Comparison of ENCODE assay signal across 8 cellular contexts in genomic region chr22:26512149-26512793, GRCh38. TPM values are rescaled to one million over a fixed set of nuclear protein-coding genes. Genes with fewer than 3 reads are reported as not detected.
A peak's percentile ranks its signal among the peaks of the same experiment; 100 is the strongest.
DNase-seq lines count a peak whose midpoint lies in the region; ATAC-seq, FAIRE-seq and TF ChIP-seq lines count a peak whose summit lies in the region.

Gene TFIP11, minus strand, starts transcription at chr22:26512473. Its CDS starts 2,201 bp downstream, at chr22:26510272.

- H3K4me2 ChIP-seq in astrocyte (ENCODE audit: low read length): peak within 1 kb of the TSS; percentile 92

- no peaks in the 10 kb centered on the region for H3K27me3 Mint-ChIP-seq in astrocyte (ENCODE audit: low read depth, unreplicated experiment)

- under 1% methylated on average over 40 of the region's 40 CpGs for WGBS in right cardiac atrium

- ATAC-seq in GM18498 (IDR thresholded peaks at IDR 0.05; ENCODE audit: unreplicated experiment) (peak; percentile 95), HG02938 (IDR thresholded peaks at IDR 0.05; ENCODE audit: unreplicated experiment) (peak; percentile 89), right cardiac atrium (peak; percentile 97 to 98)

- H3K9ac ChIP-seq in astrocyte (ENCODE audit: low read length): peak within 1 kb of the TSS; percentile 97

- FAIRE-seq in astrocyte (lab: Jason Lieb, UNC) (no peak), urothelium cell line (lab: Jason Lieb, UNC) (peak; percentile 100)

- peaks cover 6% of the 10 kb centered on the region for H4K20me1 ChIP-seq in astrocyte (ENCODE audit: insufficient read depth, low read length)

- H3K27me3 ChIP-seq in astrocyte (ENCODE audit: insufficient read depth, low read length) (no peaks in the 10 kb centered on the region), right cardiac atrium (ENCODE audit: control insufficient read depth, insufficient read depth) (no peaks in the 10 kb centered on the region)

- peaks cover 51% of the 10 kb centered on the region for H3K79me2 ChIP-seq in astrocyte (ENCODE audit: insufficient read depth, low read length)

- peak; percentile 56 for DNase-seq in NCI-H2029 treated with DMSO at 0.1 percent for 48 hours (lab: John Stamatoyannopoulos, UW)
- DNase-seq in T-helper 22 cell (ENCODE audit: low read depth): peak; percentile 81
- peak; percentile 86 for DNase-seq in astrocyte (ENCODE audit: low read depth)
- peak; percentile 95 to 98 (median 98) for DNase-seq in right cardiac atrium
- DNase-seq in pulmonary artery endothelial cell (ENCODE audit: low read depth, low spot score): peak; percentile 78
- DNase-seq in urothelium cell line (ENCODE audit: low spot score): peak; percentile 100

- intact Hi-C loops in right cardiac atrium (cut with DNase I): loop anchor here in 1 of 4 donors (10.0 kb wide), 1 partner anchor 73 kb away; no protein-coding TSS in a partner anchor

- H3K27ac Mint-ChIP-seq in astrocyte (ENCODE audit: unreplicated experiment): peak within 1 kb of the TSS; percentile 90

- peaks cover 20% of the 10 kb centered on the region for H3K4me1 Mint-ChIP-seq in astrocyte (ENCODE audit: low read depth, unreplicated experiment)

- peak within 1 kb of the TSS; percentile 76 for H3K27ac ChIP-seq in astrocyte (ENCODE audit: low read depth, low read length)
- H3K27ac ChIP-seq in right cardiac atrium (ENCODE audit: low read length): peak within 1 kb of the TSS; percentile 36

- H3K9me3 ChIP-seq in astrocyte (ENCODE audit: insufficient read depth, low read depth, low read length): no peaks in the 10 kb centered on the region
- H3K9me3 ChIP-seq in right cardiac atrium (ENCODE audit: control insufficient read depth, low read length): no peaks in the 10 kb centered on the region

- H3K36me3 ChIP-seq in astrocyte (ENCODE audit: insufficient read depth, low read length): peaks cover 18% of the 10 kb centered on the region

- H3K9me3 Mint-ChIP-seq in astrocyte (ENCODE audit: unreplicated experiment): no peaks in the 10 kb centered on the region

- H3K4me3 Mint-ChIP-seq in astrocyte (ENCODE audit: unreplicated experiment): peak within 1 kb of the TSS; percentile 99

- peak within 1 kb of the TSS; percentile 98 for H2AFZ ChIP-seq in astrocyte (ENCODE audit: low read depth, low read length)

- H3K36me3 Mint-ChIP-seq in astrocyte (ENCODE audit: low read depth, unreplicated experiment): peaks cover 9% of the 10 kb centered on the region

- H3K4me3 ChIP-seq in astrocyte (ENCODE audit: insufficient read depth, low read depth, low read length): peak within 1 kb of the TSS; percentile 99
- H3K4me3 ChIP-seq in right cardiac atrium (ENCODE audit: low read length): peak within 1 kb of the TSS; percentile 67

- no peak for TF ChIP-seq CTCF in astrocyte (IDR thresholded peaks at IDR 0.05; ENCODE audit: insufficient read depth, low read depth, low read length)

- peaks cover 17% of the 10 kb centered on the region for H3K4me1 ChIP-seq in astrocyte (ENCODE audit: insufficient read depth, low read length)
- H3K4me1 ChIP-seq in right cardiac atrium (ENCODE audit: control insufficient read depth, insufficient read depth, low read length): peaks cover 4% of the 10 kb centered on the region

RNA-seq across cellular contexts. Expression of gene TFIP11, which starts in this region (rescaled TPM):
- total RNA-seq in astrocyte (36.1 and 36.9 TPM in 2 replicates), right cardiac atrium (10 to 100 TPM; 19.8 to 28.7 (median 25.4) TPM), pulmonary artery endothelial cell (40.1 and 57.1 TPM in 2 replicates)
- polyA plus RNA-seq in right cardiac atrium: 15.2 TPM

Comparison
In these comparisons a context has a peak if more than half of its experiments do, and no peak if none do; other contexts are left out.
1. Peak in every context shown above with its lines: DNase-seq, ATAC-seq, H3K4me3 ChIP-seq and H3K27ac ChIP-seq.